Comparison of ENCODE assay signal across 8 cellular contexts in the genomic region with DNA sequence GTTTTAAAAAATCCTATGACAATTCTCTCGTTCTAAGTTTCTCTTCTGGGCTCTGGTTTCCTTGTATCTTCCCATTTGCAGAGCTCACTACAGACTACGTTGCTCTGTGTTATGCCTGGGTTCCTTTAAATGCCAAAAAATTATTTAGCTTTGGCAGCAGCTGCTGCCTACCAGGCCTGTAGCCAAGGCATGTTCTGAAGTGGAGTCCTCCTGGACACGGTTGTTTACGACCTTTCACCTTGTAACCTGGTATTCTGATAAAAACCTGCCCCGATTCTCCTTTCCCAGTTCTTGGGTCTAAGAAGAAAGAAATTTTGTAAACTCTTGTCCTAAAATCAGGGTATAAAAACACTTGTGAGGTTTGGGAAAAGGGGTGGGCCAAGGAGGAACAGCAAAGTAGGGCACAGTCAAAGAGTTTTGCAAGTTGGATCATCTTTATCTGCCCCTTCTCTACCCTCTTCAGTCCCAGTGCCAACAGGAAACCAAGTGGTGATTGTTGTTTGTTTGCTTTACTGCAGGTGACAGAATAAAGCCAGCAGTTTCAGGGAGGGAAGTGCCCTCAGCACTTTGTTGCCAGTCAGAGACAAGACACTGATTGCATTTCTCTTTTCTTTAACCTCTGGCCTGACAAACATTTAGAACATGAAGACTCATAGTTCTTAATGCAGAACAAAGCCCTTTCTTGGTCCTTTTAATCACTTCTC. TPM values are rescaled to one million over a fixed set of nuclear protein-coding genes. Genes with fewer than 3 reads are reported as not detected.
DNase-seq lines count a peak whose midpoint lies in the region; ATAC-seq and TF ChIP-seq lines count a peak whose summit lies in the region.

No MANE protein-coding gene starts in this region.

- H4K20me1 ChIP-seq in BLaER1 treated with 17β-estradiol and CSF1 and Interleukin-3, amounts not matched to agents 10 nM and 100 nM: peaks cover 6 to 18% (median 15%) of the 10 kb centered on the region in 11 experiments; a peak in 21 of 22 replicates

- no peaks in the 10 kb centered on the region for H3K27me3 ChIP-seq in BLaER1 treated with 17β-estradiol and CSF1 and Interleukin-3, amounts not matched to agents 10 nM and 100 nM
- no peaks in the 10 kb centered on the region for H3K27me3 ChIP-seq in body of pancreas

- H3K4me3 ChIP-seq in BLaER1 treated with 17β-estradiol and CSF1 and Interleukin-3, amounts not matched to agents 10 nM and 100 nM: no peak overlapping the region
- H3K4me3 ChIP-seq in body of pancreas: no peak overlapping the region

- TF ChIP-seq CTCF in body of pancreas (IDR thresholded peaks at IDR 0.05): no peak

- TF ChIP-seq POLR2A in body of pancreas (IDR thresholded peaks at IDR 0.05) (peak in 2 of 3 donors; percentile 24 to 28), GM18505 (IDR thresholded peaks at IDR 0.05; ENCODE audit: borderline replicate concordance, extremely low read depth, insufficient read depth, insufficient read length) (no peak)

- ATAC-seq in body of pancreas (peak; percentile 36), GM19397 (IDR thresholded peaks at IDR 0.05; ENCODE audit: unreplicated experiment) (no peak), GM18505 (IDR thresholded peaks at IDR 0.05; ENCODE audit: unreplicated experiment) (no peak), HG03521 (IDR thresholded peaks at IDR 0.05; ENCODE audit: unreplicated experiment) (no peak)

- peak overlapping the region; percentile 53 to 98 (median 71) for H3K4me2 ChIP-seq in BLaER1 treated with 17β-estradiol and CSF1 and Interleukin-3, amounts not matched to agents 10 nM and 100 nM

- H3K4me1 ChIP-seq in BLaER1 treated with 17β-estradiol and CSF1 and Interleukin-3, amounts not matched to agents 10 nM and 100 nM: peaks cover 35 to 48% (median 41%) of the 10 kb centered on the region in 10 experiments
- peaks cover 37% of the 10 kb centered on the region for H3K4me1 ChIP-seq in body of pancreas

- peaks cover 7 to 12% (median 9%) of the 10 kb centered on the region in 11 experiments for H3K36me3 ChIP-seq in BLaER1 treated with 17β-estradiol and CSF1 and Interleukin-3, amounts not matched to agents 10 nM and 100 nM
- peaks cover 1 to 4% of the 10 kb centered on the region in 2 donors for H3K36me3 ChIP-seq in body of pancreas (replicated peaks in 1 of 2; ENCODE audit: insufficient read depth in 1 of 2, low read depth in 2 of 2)

- no peaks in the 10 kb centered on the region for H3K9me3 ChIP-seq in BLaER1 treated with 17β-estradiol and CSF1 and Interleukin-3, amounts not matched to agents 10 nM and 100 nM (replicated peaks in 1 of 11)
- no peaks in the 10 kb centered on the region for H3K9me3 ChIP-seq in body of pancreas

- DNase-seq in NCI-H2029 (lab: John Stamatoyannopoulos, UW) (peak; percentile 86), body of pancreas (peak; percentile 62 to 77 (median 75)), midbrain (lab: John Stamatoyannopoulos, UW) (peak; percentile 20), head of caudate nucleus (no peak)

- H3K9ac ChIP-seq in BLaER1 treated with 17β-estradiol and CSF1 and Interleukin-3, amounts not matched to agents 10 nM and 100 nM: peak overlapping the region in 7 of 11 experiments; percentile 15 to 48 (median 25); a peak in 9 of 22 replicates

- intact Hi-C loops in body of pancreas (cut with DNase I) (no loop called here), head of caudate nucleus (cut with DNase I) (loop anchor here (5.0 kb wide), 1 partner anchor 37 kb away; a partner anchor contains a TSS)

- WGBS in body of pancreas, 2 donors: 4 to 8% methylated on average over 5 of the region's 5 CpGs

- peak overlapping the region; percentile 11 to 95 (median 32); a peak in 16 of 22 replicates for H3K27ac ChIP-seq in BLaER1 treated with 17β-estradiol and CSF1 and Interleukin-3, amounts not matched to agents 10 nM and 100 nM
- H3K27ac ChIP-seq in body of pancreas: peak overlapping the region; percentile 85 to 98 (median 95)

RNA-seq across cellular contexts. Expression of a gene that starts 3.1 kb away (rescaled TPM):
- 100 to 1,000 TPM; 414 to 820 TPM for total RNA-seq in body of pancreas

RNA-seq across cellular contexts. Expression of a gene that starts 22.1 kb away (rescaled TPM):
- total RNA-seq in body of pancreas: not detected

RNA-seq across cellular contexts. Expression of a gene that starts 35.0 kb away (rescaled TPM):
- total RNA-seq in body of pancreas: 1 to 10 TPM; 7.8 to 8.6 TPM

RNA-seq across cellular contexts. Expression of a gene that starts 35.1 kb away (rescaled TPM):
- under 1 TPM in 1 of 2 donors, not detected in 1; 0.66 TPM for total RNA-seq in body of pancreas

RNA-seq across cellular contexts. Expression of a gene that starts 41.7 kb away (rescaled TPM):
- 10 to 100 TPM in 1 of 2 donors, 1 to 10 TPM in 1; 8.3 to 16.5 TPM for total RNA-seq in body of pancreas

Comparison
In these comparisons a context has a peak if more than half of its experiments do, and no peak if none do; other contexts are left out.
1. DNase-seq: peak in NCI-H2029 (single experiment), body of pancreas (4 of 4) and midbrain (single experiment); none in head of caudate nucleus (0 of 42).